Comparison of ENCODE assay signal across 23 cellular contexts in genomic region chr5:116340799-116341198, GRCh38.
DNase-seq lines count a peak whose midpoint lies in the region; ATAC-seq, FAIRE-seq and TF ChIP-seq lines count a peak whose summit lies in the region.
"Had no signal": no experiment of that assay in that cellular context is flagged by ENCODE, and none has a peak within 500 bp of the region (broad histone marks: within the 10 kb centered on the region; RNA-seq: fewer than 3 reads in every experiment).

No MANE protein-coding gene starts in this region.

- ATAC-seq in GM18909 (IDR thresholded peaks at IDR 0.05; ENCODE audit: poor library complexity, unreplicated experiment) (peak; percentile 77), GM21786 (IDR thresholded peaks at IDR 0.05; ENCODE audit: unreplicated experiment) (peak; percentile 82), HG03159 (IDR thresholded peaks at IDR 0.05; ENCODE audit: unreplicated experiment) (peak; percentile 78)
- ATAC-seq: activated CD8-positive, alpha-beta T cell treated with anti-CD3 and anti-CD28 coated beads for 36 hours; HCT116; left colon; stimulated activated effector memory CD8-positive, alpha-beta T cell treated with anti-CD3 and anti-CD28 coated beads, Interleukin-12 subunit alpha, Interleukin-12 subunit beta, amount 100 ng/mL, for 72 hours; WTC11 had no signal

- no peak overlapping the region for H3K27ac ChIP-seq in WERI-Rb-1
- H3K27ac ChIP-seq: breast epithelium, epithelial cell of prostate, tibial nerve had no signal

- TF ChIP-seq CTCF in WERI-Rb-1 (IDR thresholded peaks at IDR 0.05; ENCODE audit: low read depth, low read length): no peak

- H3K9me3 ChIP-seq in WERI-Rb-1 (ENCODE audit: severe bottlenecking): no peaks in the 10 kb centered on the region

- FAIRE-seq in RCC 7860 (lab: Jason Lieb, UNC): no peak
- FAIRE-seq: D721Med had no signal

- H3K27me3 ChIP-seq in WERI-Rb-1 (ENCODE audit: insufficient read depth, low read depth, severe bottlenecking): no peaks in the 10 kb centered on the region
- H3K27me3 ChIP-seq: breast epithelium, tibial nerve had no signal

- peak; percentile 26 for DNase-seq in CD1c-positive myeloid dendritic cell (ENCODE audit: extremely low spot score)
- DNase-seq in stimulated activated CD4-positive, alpha-beta T cell treated with anti-CD3 and anti-CD28 coated beads, Interleukin-4, amount 100 ng/mL, for 1 hour: no peak
- DNase-seq in RCC 7860 (ENCODE audit: low spot score): no peak
- no peak for DNase-seq in DMS153 (lab: John Stamatoyannopoulos, UW)
- DNase-seq in WERI-Rb-1: no peak
- DNase-seq: activated CD8-positive, alpha-beta T cell treated with anti-CD3 and anti-CD28 coated beads for 36 hours; activated naive CD8-positive, alpha-beta T cell treated with anti-CD3 and anti-CD28 coated beads, Interleukin-2, amount 10 ng/mL, durations not matched to agents 7 days and 5 days; foreskin melanocyte; left colon; midbrain; NCI-H146; NCI-H226; SHP77 had no signal

- no peak overlapping the region for H3K4me3 ChIP-seq in WERI-Rb-1 (ENCODE audit: low read depth, low read length)
- H3K4me3 ChIP-seq: breast epithelium, tibial nerve had no signal

- H3K36me3 ChIP-seq in WERI-Rb-1: no peaks in the 10 kb centered on the region
- H3K36me3 ChIP-seq: breast epithelium, tibial nerve had no signal
